ENCODE assay signal across 1 cellular context in genomic region chr17:79840204-79840988, GRCh38.
TF ChIP-seq lines count a peak whose summit lies in the region.

No MANE protein-coding gene starts in this region.

TF ChIP-seq in HEK293, 187 proteins besides CTCF, POLR2A, EP300 and RAD21 (continued from another document):
- no peak for TF ChIP-seq ZNF701 (tag by site-specific recombination; IDR thresholded peaks at IDR 0.05)
- TF ChIP-seq ZNF184 (tag by site-specific recombination; IDR thresholded peaks at IDR 0.05): no peak
- no peak for TF ChIP-seq ZNF132 (tag by site-specific recombination; IDR thresholded peaks at IDR 0.05; ENCODE audit: borderline replicate concordance)
- TF ChIP-seq, protein P1, sequence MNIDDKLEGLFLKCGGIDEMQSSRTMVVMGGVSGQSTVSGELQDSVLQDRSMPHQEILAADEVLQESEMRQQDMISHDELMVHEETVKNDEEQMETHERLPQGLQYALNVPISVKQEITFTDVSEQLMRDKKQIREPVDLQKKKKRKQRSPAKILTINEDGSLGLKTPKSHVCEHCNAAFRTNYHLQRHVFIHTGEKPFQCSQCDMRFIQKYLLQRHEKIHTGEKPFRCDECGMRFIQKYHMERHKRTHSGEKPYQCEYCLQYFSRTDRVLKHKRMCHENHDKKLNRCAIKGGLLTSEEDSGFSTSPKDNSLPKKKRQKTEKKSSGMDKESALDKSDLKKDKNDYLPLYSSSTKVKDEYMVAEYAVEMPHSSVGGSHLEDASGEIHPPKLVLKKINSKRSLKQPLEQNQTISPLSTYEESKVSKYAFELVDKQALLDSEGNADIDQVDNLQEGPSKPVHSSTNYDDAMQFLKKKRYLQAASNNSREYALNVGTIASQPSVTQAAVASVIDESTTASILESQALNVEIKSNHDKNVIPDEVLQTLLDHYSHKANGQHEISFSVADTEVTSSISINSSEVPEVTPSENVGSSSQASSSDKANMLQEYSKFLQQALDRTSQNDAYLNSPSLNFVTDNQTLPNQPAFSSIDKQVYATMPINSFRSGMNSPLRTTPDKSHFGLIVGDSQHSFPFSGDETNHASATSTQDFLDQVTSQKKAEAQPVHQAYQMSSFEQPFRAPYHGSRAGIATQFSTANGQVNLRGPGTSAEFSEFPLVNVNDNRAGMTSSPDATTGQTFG (tag by site-specific recombination; IDR thresholded peaks at IDR 0.05; ENCODE audit: borderline replicate concordance): 0 out of 2 replicates have a peak, but pooled peaks have one; percentile 21
- no peak for TF ChIP-seq BCL6B (tag by site-specific recombination; IDR thresholded peaks at IDR 0.05)
- TF ChIP-seq ZBTB6 (tag by site-specific recombination; IDR thresholded peaks at IDR 0.05): 0 out of 2 replicates have a peak, but pooled peaks have one; percentile 14
- no peak for TF ChIP-seq BCL11B (tag by site-specific recombination; IDR thresholded peaks at IDR 0.05; ENCODE audit: low read depth)
- no peak for TF ChIP-seq ZNF792 (tag by site-specific recombination; IDR thresholded peaks at IDR 0.05)
- TF ChIP-seq KLF1 (tag by site-specific recombination; IDR thresholded peaks at IDR 0.05): no peak
